17 cellular contexts compared by ENCODE assay signal in genomic region chr19:49857061-49857833, GRCh38. TPM values are rescaled to one million over a fixed set of nuclear protein-coding genes. Genes with fewer than 3 reads are reported as not detected.
DNase-seq lines count a peak whose midpoint lies in the region; ATAC-seq, FAIRE-seq and TF ChIP-seq lines count a peak whose summit lies in the region.
"Had no signal": no experiment of that assay in that cellular context is flagged by ENCODE, and none has a peak within 500 bp of the region (broad histone marks: within the 10 kb centered on the region; RNA-seq: fewer than 3 reads in every experiment).

No MANE protein-coding gene starts in this region.

- intact Hi-C loops in Calu3 (cut with micrococcal nuclease; ENCODE audit: unreplicated experiment) (no loop called here), GM12878 (cut with micrococcal nuclease; ENCODE audit: unreplicated experiment) (no loop called here)

- H3K4me2 ChIP-seq in GM12878 (ENCODE audit: control insufficient read depth, insufficient read depth) (no peak overlapping the region), neural progenitor cell (no peak overlapping the region)
- H3K4me2 ChIP-seq: BLaER1 had no signal

- H4K20me1 ChIP-seq in GM12878 (ENCODE audit: control insufficient read depth, insufficient read depth) = no peaks in the 10 kb centered on the region
- peaks cover 99% of the 10 kb centered on the region for H4K20me1 ChIP-seq in neural progenitor cell (ENCODE audit: low read depth)

- H3K9ac ChIP-seq in GM12878 (ENCODE audit: control insufficient read depth, insufficient read depth, low read length) (no peak overlapping the region), neural progenitor cell (no peak overlapping the region)
- H3K9ac ChIP-seq: BLaER1 had no signal

- H3K27ac Mint-ChIP-seq in Calu3 (ENCODE audit: unreplicated experiment) (peak overlapping the region; percentile 82), neural progenitor cell (no peak overlapping the region)
- H3K27ac Mint-ChIP-seq: activated naive CD8-positive, alpha-beta T cell treated with anti-CD3 and anti-CD28 coated beads, Interleukin-2, amount 50 U/mL, for 24 hours had no signal

- no peaks in the 10 kb centered on the region for H3K27me3 ChIP-seq in H7 (ENCODE audit: control insufficient read depth, insufficient read depth, low read length)
- no peaks in the 10 kb centered on the region for H3K27me3 ChIP-seq in GM12878 (replicated peaks in 1 of 2; ENCODE audit: control insufficient read depth in 2 of 2, insufficient read depth in 2 of 2, low read length in 1 of 2)
- no peaks in the 10 kb centered on the region for H3K27me3 ChIP-seq in neural progenitor cell
- H3K27me3 ChIP-seq: BLaER1, stomach had no signal

- no peak overlapping the region for H2AFZ ChIP-seq in GM12878 (ENCODE audit: control insufficient read depth, low read depth, low read length)
- H2AFZ ChIP-seq in neural progenitor cell (replicated peaks) = no peak overlapping the region

- TF ChIP-seq CTCF in Calu3 (IDR thresholded peaks at IDR 0.05; ENCODE audit: unreplicated experiment) (no peak), GM12878 (IDR thresholded peaks at IDR 0.05 in 2 of 3, conservative IDR thresholded peaks at IDR 0.05 in 1 of 3; ENCODE audit: control insufficient read depth in 2 of 3, extremely low read depth in 1 of 3, insufficient read depth in 1 of 3, low read depth in 3 of 3, low read length in 3 of 3) (no peak), neural progenitor cell (IDR thresholded peaks at IDR 0.05) (no peak)

- no peaks in the 10 kb centered on the region for H3K9me3 Mint-ChIP-seq in Calu3 (ENCODE audit: low read depth, unreplicated experiment)
- no peaks in the 10 kb centered on the region for H3K9me3 Mint-ChIP-seq in neural progenitor cell
- H3K9me3 Mint-ChIP-seq: activated naive CD8-positive, alpha-beta T cell treated with anti-CD3 and anti-CD28 coated beads, Interleukin-2, amount 50 U/mL, for 24 hours; effector memory CD8-positive, alpha-beta T cell had no signal

- in situ Hi-C loops in GM12878 (cut with MboI) = no loop called here
- in situ Hi-C loops in ACHN (cut with HindIII; ENCODE audit: low pct_ligation_motif_present, low pct_unique_long_range_greater_than_20kb, low sequenced_read_pairs) = no loop called here

- peaks cover 27% of the 10 kb centered on the region for H3K36me3 ChIP-seq in H7 (replicated peaks; ENCODE audit: control insufficient read depth, insufficient read depth, low read length)
- H3K36me3 ChIP-seq in GM12878 (ENCODE audit: control insufficient read depth in 2 of 2, insufficient read depth in 2 of 2, low read length in 1 of 2) = peaks cover 0 to 19% of the 10 kb centered on the region in 2 experiments; a peak in 3 of 4 replicates
- H3K36me3 ChIP-seq in neural progenitor cell = no peaks in the 10 kb centered on the region

- DNase-seq in Calu3 (peak; percentile 22), H7 (peak; percentile 74), GM12878 (ENCODE audit: low read depth, low spot score) (no peak), neural progenitor cell (ENCODE audit: low spot score) (no peak), ACHN (no peak), NCI-H526 treated with DMSO at 0.1 percent for 48 hours (lab: John Stamatoyannopoulos, UW) (no peak)
- DNase-seq: activated naive CD8-positive, alpha-beta T cell treated with anti-CD3 and anti-CD28 coated beads, Interleukin-2, amount 50 U/mL, for 24 hours; DND-41; effector memory CD8-positive, alpha-beta T cell; KBM-7; NCI-H1048; SIG-M5; stomach; T1000 had no signal

- H3K4me1 ChIP-seq in GM12878 (ENCODE audit: control insufficient read depth, insufficient read depth, low read length) = peaks cover 5% of the 10 kb centered on the region
- H3K4me1 ChIP-seq in neural progenitor cell = peaks cover 10% of the 10 kb centered on the region

- TF ChIP-seq RAD21 in GM12878 (IDR thresholded peaks at IDR 0.05; ENCODE audit: insufficient read depth, low read depth, low read length) = no peak

- H3K4me1 Mint-ChIP-seq in Calu3 (ENCODE audit: low read depth, unreplicated experiment) (peaks cover 7% of the 10 kb centered on the region), neural progenitor cell (peaks cover 23% of the 10 kb centered on the region)

- H3K9me3 ChIP-seq in GM12878 (replicated peaks; ENCODE audit: control insufficient read depth, insufficient read depth, low read length) = no peaks in the 10 kb centered on the region
- no peaks in the 10 kb centered on the region for H3K9me3 ChIP-seq in neural progenitor cell (ENCODE audit: low read depth)
- H3K9me3 ChIP-seq: BLaER1, psoas muscle, stomach had no signal

- WGBS in GM12878 (ENCODE audit: insufficient coverage, insufficient replicate concordance, low lambda C conversion rate, missing lambda C conversion rate) = 87% methylated on average over 26 of the region's 26 CpGs

- no TSS peak for BruUV-seq in Calu3 (replicated peaks; lab: Mats Ljungman, UMichigan)
- no TSS peak for BruUV-seq in GM12878 (replicated peaks; lab: Mats Ljungman, UMichigan)

- ATAC-seq in GM12878 = no peak
- ATAC-seq in activated CD4-positive, CD25-positive, alpha-beta regulatory T cell treated with anti-CD3 and anti-CD28 coated beads, Interleukin-2, amount 50 U/mL, for 24 hours = no peak
- ATAC-seq: activated naive CD8-positive, alpha-beta T cell treated with anti-CD3 and anti-CD28 coated beads, Interleukin-2, amount 50 U/mL, for 24 hours; effector memory CD8-positive, alpha-beta T cell had no signal

- H3F3A ChIP-seq in neural progenitor cell (ENCODE audit: low read depth) = peaks cover 82% of the 10 kb centered on the region

- POLR2A ChIA-PET in GM12878 (lab: Charles Lee) = interaction anchor here (0.7 to 1.0 kb wide), 2 partner anchors 21 to 72 kb away, joined by 3 read pairs; no protein-coding TSS in a partner anchor

- TF ChIP-seq POLR2A in GM12878 (IDR thresholded peaks at IDR 0.05; ENCODE audit: low read depth, low read length) = peak; percentile 31

- H3K4me3 Mint-ChIP-seq in Calu3 (ENCODE audit: low read depth, unreplicated experiment) (no peak overlapping the region), neural progenitor cell (peak overlapping the region; percentile 18)
- H3K4me3 Mint-ChIP-seq: activated naive CD8-positive, alpha-beta T cell treated with anti-CD3 and anti-CD28 coated beads, Interleukin-2, amount 50 U/mL, for 24 hours; effector memory CD8-positive, alpha-beta T cell had no signal

- CTCF ChIA-PET in Calu3 (lab: Charles Lee) = no interaction called here
- CTCF ChIA-PET in GM12878 (lab: Yijun Ruan, JAX) = no interaction called here

- H3K4me3 ChIP-seq in H7 (ENCODE audit: insufficient read depth, low read depth, low read length) (no peak overlapping the region), GM12878 (no peak overlapping the region), neural progenitor cell (no peak overlapping the region)
- H3K4me3 ChIP-seq: BLaER1, psoas muscle, stomach had no signal

- H3K36me3 Mint-ChIP-seq in Calu3 (ENCODE audit: insufficient read depth, unreplicated experiment) (peaks cover 95% of the 10 kb centered on the region), neural progenitor cell (peaks cover 17% of the 10 kb centered on the region)

- H3K27me3 Mint-ChIP-seq in Calu3 (ENCODE audit: unreplicated experiment) (no peaks in the 10 kb centered on the region), neural progenitor cell (ENCODE audit: insufficient read depth, low read depth) (peaks cover 24% of the 10 kb centered on the region)
- H3K27me3 Mint-ChIP-seq: activated naive CD8-positive, alpha-beta T cell treated with anti-CD3 and anti-CD28 coated beads, Interleukin-2, amount 50 U/mL, for 24 hours; effector memory CD8-positive, alpha-beta T cell had no signal

- TF ChIP-seq EP300 in GM12878 (IDR thresholded peaks at IDR 0.05; ENCODE audit: borderline replicate concordance in 1 of 2, control insufficient read depth in 1 of 2, low read depth in 2 of 2, low read length in 2 of 2) = no peak

- SMC1A ChIA-PET in GM12878 (lab: Charles Lee; ENCODE audit: uncharacterized antibody, unreplicated experiment) = no interaction called here

- H3K79me2 ChIP-seq in GM12878 (ENCODE audit: control insufficient read depth, insufficient read depth, low read length) (peaks cover 5% of the 10 kb centered on the region), neural progenitor cell (ENCODE audit: low read depth) (peaks cover 42% of the 10 kb centered on the region)

- RAD21 ChIA-PET in GM12878 (lab: Charles Lee; ENCODE audit: unreplicated experiment) = no interaction called here

- H3K27ac ChIP-seq in GM12878 (ENCODE audit: control insufficient read depth, insufficient read depth) (no peak overlapping the region), neural progenitor cell (peak overlapping the region; percentile 76)
- H3K27ac ChIP-seq: BLaER1, psoas muscle had no signal

- FAIRE-seq in GM12878 (lab: Jason Lieb, UNC) = no peak

RNA-seq across cellular contexts. Expression of gene PTOV1, which starts 6.3 kb away (rescaled TPM):
- total RNA-seq in Calu3 (2022) (231 and 256 TPM in 2 replicates), GM12878 (2014; rRNA removed) (28.7 and 36.6 TPM in 2 replicates), GM12878 (2014; rRNA removed; fragmentation: Illumina TruSeq; extraction: Trizol) (17.8 and 18.1 TPM in 2 replicates), GM12878 (2021) (76.7 and 83.5 TPM in 2 replicates), neural progenitor cell (ENCODE audit: low replicate concordance) (63.5 and 218 TPM in 2 replicates)
- total RNA-seq in H7 (2014; rRNA removed; shearing (Covaris generic)) = 205 and 219 TPM in 2 replicates
- total RNA-seq in GM12878 (2013; cell fraction: nucleolus; rRNA removed) = 58.2 and 66.1 TPM in 2 replicates
- 30.2 TPM for polyA plus RNA-seq in GM12878 (2011; ENCODE audit: low read depth)
- polyA plus RNA-seq in GM12878 (2011; rRNA removed) (13.2 and 23.4 TPM in 2 replicates), GM12878 (2014; fragmentation: Illumina TruSeq; extraction: Trizol) (3.6 and 21.2 TPM in 2 replicates), GM12878 (2014; fragmentation: Nextera tagmentation; extraction: Ambion mirVana) (10 to 100 TPM in 1 of 2 experiments, 1 to 10 TPM in 1; 3.2 to 10.6 TPM), GM12878 (2014; rRNA removed) (38.1 and 41.5 TPM in 2 replicates), GM12878 (2016; fragmentation: Nextera tagmentation; extraction: Ambion mirVana) (10 to 100 TPM; 14.8 to 45.0 TPM)
- polyA plus RNA-seq in GM12878 (2011; cell fraction: cytosol; rRNA removed) = 27.6 and 37.3 TPM in 2 replicates
- polyA plus RNA-seq in GM12878 (2011; cell fraction: nucleus; rRNA removed) = 211 and 220 TPM in 2 replicates
- 65.8 and 71.6 TPM in 2 replicates for polyA plus RNA-seq in GM12878 (2012)
- 23.6 and 59.2 TPM in 2 replicates for polyA minus RNA-seq in GM12878 (2011; rRNA and poly(A)+ RNA removed)
- polyA minus RNA-seq in GM12878 (2011; cell fraction: cytosol; rRNA and poly(A)+ RNA removed) = 23.4 and 35.5 TPM in 2 replicates
- 46.5 and 68.3 TPM in 2 replicates for polyA minus RNA-seq in GM12878 (2011; cell fraction: nucleus; rRNA and poly(A)+ RNA removed)

RNA-seq across cellular contexts. Expression of gene PNKP, which starts 10.1 kb away (rescaled TPM):
- 185 and 189 TPM in 2 replicates for total RNA-seq in Calu3 (2022)
- 76.2 and 94.7 TPM in 2 replicates for total RNA-seq in H7 (2014; rRNA removed; shearing (Covaris generic))
- total RNA-seq in GM12878 (2013; cell fraction: nucleolus; rRNA removed) = 72.0 and 74.7 TPM in 2 replicates
- 42.3 and 55.5 TPM in 2 replicates for total RNA-seq in GM12878 (2014; rRNA removed)
- total RNA-seq in GM12878 (2014; rRNA removed; fragmentation: Illumina TruSeq; extraction: Trizol) = 19.3 and 20.2 TPM in 2 replicates
- 61.4 and 82.3 TPM in 2 replicates for total RNA-seq in GM12878 (2021)
- 13.5 TPM for polyA plus RNA-seq in GM12878 (2011; ENCODE audit: low read depth)
- polyA plus RNA-seq in GM12878 (2011; rRNA removed) = 9.2 and 14.6 TPM in 2 replicates
- 12.5 and 23.5 TPM in 2 replicates for polyA plus RNA-seq in GM12878 (2011; cell fraction: cytosol; rRNA removed)
- 123 and 193 TPM in 2 replicates for polyA plus RNA-seq in GM12878 (2011; cell fraction: nucleus; rRNA removed)
- polyA plus RNA-seq in GM12878 (2012) = 31.3 and 48.0 TPM in 2 replicates
- polyA plus RNA-seq in GM12878 (2014; fragmentation: Illumina TruSeq; extraction: Trizol) = 15.1 and 20.3 TPM in 2 replicates
- 1 to 10 TPM; 2.9 to 4.0 TPM for polyA plus RNA-seq in GM12878 (2014; fragmentation: Nextera tagmentation; extraction: Ambion mirVana)
- polyA plus RNA-seq in GM12878 (2014; rRNA removed) = 73.5 and 77.2 TPM in 2 replicates
- 10 to 100 TPM; 46.2 to 47.4 TPM for polyA plus RNA-seq in GM12878 (2016; fragmentation: Nextera tagmentation; extraction: Ambion mirVana)
- polyA minus RNA-seq in GM12878 (2011; rRNA and poly(A)+ RNA removed) = 9.7 and 14.6 TPM in 2 replicates
- 9.6 and 16.8 TPM in 2 replicates for polyA minus RNA-seq in GM12878 (2011; cell fraction: cytosol; rRNA and poly(A)+ RNA removed)
- 27.8 and 56.3 TPM in 2 replicates for polyA minus RNA-seq in GM12878 (2011; cell fraction: nucleus; rRNA and poly(A)+ RNA removed)
- total RNA-seq in neural progenitor cell (ENCODE audit: low replicate concordance) = 41.1 and 72.4 TPM in 2 replicates

RNA-seq across cellular contexts. Expression of gene AKT1S1, which starts 19.9 kb away (rescaled TPM):
- 58.9 and 65.2 TPM in 2 replicates for total RNA-seq in Calu3 (2022)
- 7.2 and 12.9 TPM in 2 replicates for total RNA-seq in H7 (2014; rRNA removed; shearing (Covaris generic))
- total RNA-seq in GM12878 (2013; cell fraction: nucleolus; rRNA removed) = 16.5 and 17.4 TPM in 2 replicates
- 7.7 and 9.3 TPM in 2 replicates for total RNA-seq in GM12878 (2014; rRNA removed)
- total RNA-seq in GM12878 (2014; rRNA removed; fragmentation: Illumina TruSeq; extraction: Trizol) = 3.8 and 5.1 TPM in 2 replicates
- total RNA-seq in GM12878 (2021) = 20.9 and 21.4 TPM in 2 replicates
- polyA plus RNA-seq in GM12878 (2011; ENCODE audit: low read depth) = 3.8 TPM
- polyA plus RNA-seq in GM12878 (2011; rRNA removed) = 7.2 and 13.1 TPM in 2 replicates
- 19.6 and 24.1 TPM in 2 replicates for polyA plus RNA-seq in GM12878 (2011; cell fraction: cytosol; rRNA removed)
- polyA plus RNA-seq in GM12878 (2011; cell fraction: nucleus; rRNA removed) = 62.1 and 64.3 TPM in 2 replicates
- 16.2 and 17.4 TPM in 2 replicates for polyA plus RNA-seq in GM12878 (2012)
- 9.4 and 11.6 TPM in 2 replicates for polyA plus RNA-seq in GM12878 (2014; fragmentation: Illumina TruSeq; extraction: Trizol)
- polyA plus RNA-seq in GM12878 (2014; fragmentation: Nextera tagmentation; extraction: Ambion mirVana) = 1 to 10 TPM in 1 of 2 experiments, under 1 TPM in 1; 0.43 to 1.2 TPM
- polyA plus RNA-seq in GM12878 (2014; rRNA removed) = 23.0 and 24.5 TPM in 2 replicates
- 10 to 100 TPM; 13.4 to 15.4 TPM for polyA plus RNA-seq in GM12878 (2016; fragmentation: Nextera tagmentation; extraction: Ambion mirVana)
- polyA minus RNA-seq in GM12878 (2011; rRNA and poly(A)+ RNA removed) = 6.1 and 9.8 TPM in 2 replicates
- polyA minus RNA-seq in GM12878 (2011; cell fraction: cytosol; rRNA and poly(A)+ RNA removed) = 5.3 and 5.8 TPM in 2 replicates
- 14.9 and 24.9 TPM in 2 replicates for polyA minus RNA-seq in GM12878 (2011; cell fraction: nucleus; rRNA and poly(A)+ RNA removed)
- total RNA-seq in neural progenitor cell (ENCODE audit: low replicate concordance) = 2.3 and 13.6 TPM in 2 replicates

RNA-seq across cellular contexts. Expression of gene TBC1D17, which starts 20.3 kb away (rescaled TPM):
- total RNA-seq in Calu3 (2022) (54.7 and 56.9 TPM in 2 replicates), GM12878 (2014; rRNA removed) (3.5 and 3.6 TPM in 2 replicates), GM12878 (2014; rRNA removed; fragmentation: Illumina TruSeq; extraction: Trizol) (3.1 and 3.2 TPM in 2 replicates), GM12878 (2021) (20.4 and 20.9 TPM in 2 replicates), neural progenitor cell (ENCODE audit: low replicate concordance) (10.4 and 15.9 TPM in 2 replicates)
- 10.2 and 12.6 TPM in 2 replicates for total RNA-seq in H7 (2014; rRNA removed; shearing (Covaris generic))
- total RNA-seq in GM12878 (2013; cell fraction: nucleolus; rRNA removed) = 24.8 and 29.4 TPM in 2 replicates
- polyA plus RNA-seq in GM12878 (2011; ENCODE audit: low read depth) = 36.4 TPM
- polyA plus RNA-seq in GM12878 (2011; rRNA removed) (11.7 and 18.9 TPM in 2 replicates), GM12878 (2014; fragmentation: Illumina TruSeq; extraction: Trizol) (8.6 and 10.9 TPM in 2 replicates), GM12878 (2014; fragmentation: Nextera tagmentation; extraction: Ambion mirVana) (under 1 TPM; 0.42 to 0.52 TPM), GM12878 (2014; rRNA removed) (17.4 and 22.3 TPM in 2 replicates), GM12878 (2016; fragmentation: Nextera tagmentation; extraction: Ambion mirVana) (10 to 100 TPM; 11.5 to 13.2 TPM)
- polyA plus RNA-seq in GM12878 (2011; cell fraction: cytosol; rRNA removed) = 21.8 and 25.4 TPM in 2 replicates
- 93.9 and 98.8 TPM in 2 replicates for polyA plus RNA-seq in GM12878 (2011; cell fraction: nucleus; rRNA removed)
- polyA plus RNA-seq in GM12878 (2012) = 45.9 and 50.1 TPM in 2 replicates
- polyA minus RNA-seq in GM12878 (2011; rRNA and poly(A)+ RNA removed) = 11.3 and 21.0 TPM in 2 replicates
- polyA minus RNA-seq in GM12878 (2011; cell fraction: cytosol; rRNA and poly(A)+ RNA removed) = 9.3 and 10.2 TPM in 2 replicates
- 18.5 and 22.0 TPM in 2 replicates for polyA minus RNA-seq in GM12878 (2011; cell fraction: nucleus; rRNA and poly(A)+ RNA removed)

RNA-seq across cellular contexts. Expression of gene MED25, which starts 39.2 kb away (rescaled TPM):
- 89.7 and 95.8 TPM in 2 replicates for total RNA-seq in Calu3 (2022)
- 49.3 and 53.5 TPM in 2 replicates for total RNA-seq in H7 (2014; rRNA removed; shearing (Covaris generic))
- 48.8 and 55.5 TPM in 2 replicates for total RNA-seq in GM12878 (2013; cell fraction: nucleolus; rRNA removed)
- 12.8 and 15.6 TPM in 2 replicates for total RNA-seq in GM12878 (2014; rRNA removed)
- 8.0 and 8.2 TPM in 2 replicates for total RNA-seq in GM12878 (2014; rRNA removed; fragmentation: Illumina TruSeq; extraction: Trizol)
- 49.5 and 53.9 TPM in 2 replicates for total RNA-seq in GM12878 (2021)
- 23.8 TPM for polyA plus RNA-seq in GM12878 (2011; ENCODE audit: low read depth)
- 12.6 and 15.5 TPM in 2 replicates for polyA plus RNA-seq in GM12878 (2011; rRNA removed)
- 14.4 and 17.5 TPM in 2 replicates for polyA plus RNA-seq in GM12878 (2011; cell fraction: cytosol; rRNA removed)
- 104 and 107 TPM in 2 replicates for polyA plus RNA-seq in GM12878 (2011; cell fraction: nucleus; rRNA removed)
- 37.8 and 50.2 TPM in 2 replicates for polyA plus RNA-seq in GM12878 (2012)
- polyA plus RNA-seq in GM12878 (2014; fragmentation: Illumina TruSeq; extraction: Trizol) = 14.3 and 32.4 TPM in 2 replicates
- polyA plus RNA-seq in GM12878 (2014; fragmentation: Nextera tagmentation; extraction: Ambion mirVana) = 1 to 10 TPM; 3.5 to 5.2 TPM
- polyA plus RNA-seq in GM12878 (2014; rRNA removed) = 24.5 and 34.4 TPM in 2 replicates
- 10 to 100 TPM; 18.7 to 20.7 TPM for polyA plus RNA-seq in GM12878 (2016; fragmentation: Nextera tagmentation; extraction: Ambion mirVana)
- 27.4 and 44.8 TPM in 2 replicates for polyA minus RNA-seq in GM12878 (2011; rRNA and poly(A)+ RNA removed)
- 18.2 and 19.9 TPM in 2 replicates for polyA minus RNA-seq in GM12878 (2011; cell fraction: cytosol; rRNA and poly(A)+ RNA removed)
- polyA minus RNA-seq in GM12878 (2011; cell fraction: nucleus; rRNA and poly(A)+ RNA removed) = 28.3 and 50.0 TPM in 2 replicates
- 44.9 and 54.1 TPM in 2 replicates for total RNA-seq in neural progenitor cell (ENCODE audit: low replicate concordance)

Comparison
In these comparisons a context has a peak if more than half of its experiments do, and no peak if none do; other contexts are left out.
1. DNase-seq: peak in Calu3 (single experiment) and H7 (single experiment); none in GM12878 (single experiment), neural progenitor cell (single experiment), ACHN (single experiment) and NCI-H526 treated with DMSO at 0.1 percent for 48 hours (single experiment).